Comparison of ENCODE assay signal across 12 cellular contexts in genomic region chr2:82790277-82791021, GRCh38.
DNase-seq lines count a peak whose midpoint lies in the region; ATAC-seq and TF ChIP-seq lines count a peak whose summit lies in the region.
"Had no signal": no experiment of that assay in that cellular context is flagged by ENCODE, and none has a peak within 500 bp of the region (broad histone marks: within the 10 kb centered on the region; RNA-seq: fewer than 3 reads in every experiment).

No MANE protein-coding gene starts in this region.

- no peak overlapping the region for H3K9ac ChIP-seq in IMR-90 (ENCODE audit: low read depth, low read length)

- H3K4ac ChIP-seq in IMR-90 (ENCODE audit: low read depth, low read length): no peak overlapping the region

- no peak overlapping the region for H4K5ac ChIP-seq in IMR-90 (ENCODE audit: low read depth, low read length)

- peak; percentile 64 for ATAC-seq in IMR-90 (ENCODE audit: low read depth)
- no peak for ATAC-seq in mucosa of descending colon
- no peak for ATAC-seq in HG03378 (IDR thresholded peaks at IDR 0.05; ENCODE audit: unreplicated experiment)
- ATAC-seq in HG02973 (IDR thresholded peaks at IDR 0.05; ENCODE audit: unreplicated experiment): no peak
- ATAC-seq: naive thymus-derived CD4-positive, alpha-beta T cell had no signal

- no peaks in the 10 kb centered on the region for H3K27me3 Mint-ChIP-seq in Caco-2 (ENCODE audit: insufficient read depth, unreplicated experiment)
- no peaks in the 10 kb centered on the region for H3K27me3 Mint-ChIP-seq in activated T-helper 1 cell treated with anti-CD3 and anti-CD28 coated beads, Interleukin-12 subunit alpha, Interleukin-12 subunit beta, Interleukin-2, Interleukin-4 antibody, amounts not matched to agents 30 ng/mL and 10 ng/mL and 1 ng/mL, durations not matched to agents 14 hours and 24 hours and 36 hours (ENCODE audit: insufficient read depth)
- H3K27me3 Mint-ChIP-seq: naive thymus-derived CD4-positive, alpha-beta T cell had no signal

- H4K8ac ChIP-seq in IMR-90 (ENCODE audit: low read depth in 2 of 2, low read length in 2 of 2): no peak overlapping the region

- TF ChIP-seq CTCF in Caco-2 (IDR thresholded peaks at IDR 0.05; ENCODE audit: insufficient read depth in 1 of 2, low read depth in 1 of 2, low read length in 1 of 2, severe bottlenecking in 1 of 2, unreplicated experiment in 1 of 2) (no peak), IMR-90 (conservative IDR thresholded peaks at IDR 0.05; ENCODE audit: low read depth, low read length) (no peak), mucosa of descending colon (IDR thresholded peaks at IDR 0.05) (no peak)

- no peak overlapping the region for H2BK15ac ChIP-seq in IMR-90 (ENCODE audit: low read depth, low read length)

- H2AK9ac ChIP-seq in IMR-90 (replicated peaks; ENCODE audit: low read depth, low read length, poor library complexity): no peak overlapping the region

- no peak overlapping the region; the same call in 1 of the 2 replicates for H3K23ac ChIP-seq in IMR-90 (ENCODE audit: low read depth, low read length)

- H3K4me2 ChIP-seq in IMR-90 (ENCODE audit: low read depth, low read length): no peak overlapping the region; the same call in 1 of the 2 replicates

- H2BK120ac ChIP-seq in IMR-90 (ENCODE audit: low read depth, low read length): no peak overlapping the region

- H4K91ac ChIP-seq in IMR-90 (ENCODE audit: insufficient read depth, low read depth, low read length): no peak overlapping the region

- DNase-seq in Caco-2: peak in 1 of 2 experiments; percentile 2
- DNase-seq in IMR-90: peak; percentile 11
- peak; percentile 48 for DNase-seq in dedifferentiated amniotic fluid mesenchymal stem cell (ENCODE audit: extremely low spot score)
- DNase-seq in mucosa of descending colon: peak in 2 of 3 donors; percentile 11 to 12
- no peak for DNase-seq in superior temporal gyrus (ENCODE audit: extremely low spot score)
- no peak for DNase-seq in activated T-helper 1 cell treated with anti-CD3 and anti-CD28 coated beads, Interleukin-12 subunit alpha, Interleukin-12 subunit beta, Interleukin-2, Interleukin-4 antibody, amounts not matched to agents 30 ng/mL and 10 ng/mL and 1 ng/mL, durations not matched to agents 14 hours and 24 hours and 36 hours (ENCODE audit: low spot score)
- DNase-seq: head of caudate nucleus; naive thymus-derived CD4-positive, alpha-beta T cell; NCI-H1436; stimulated activated CD4-positive, alpha-beta T cell treated with anti-CD3 and anti-CD28 coated beads, Interleukin-1b, Interleukin-23, amount 100 ng/mL, for 48 hours had no signal

- H3K9me3 ChIP-seq in Caco-2 (no peaks in the 10 kb centered on the region), IMR-90 (ENCODE audit: control insufficient read depth, insufficient read depth, low read length) (no peaks in the 10 kb centered on the region), mucosa of descending colon (no peaks in the 10 kb centered on the region)

- no peaks in the 10 kb centered on the region for H3K4me1 Mint-ChIP-seq in Caco-2 (ENCODE audit: low read depth, unreplicated experiment)
- no peaks in the 10 kb centered on the region for H3K4me1 Mint-ChIP-seq in activated T-helper 1 cell treated with anti-CD3 and anti-CD28 coated beads, Interleukin-12 subunit alpha, Interleukin-12 subunit beta, Interleukin-2, Interleukin-4 antibody, amounts not matched to agents 30 ng/mL and 10 ng/mL and 1 ng/mL, durations not matched to agents 14 hours and 24 hours and 36 hours (ENCODE audit: low read depth)
- H3K4me1 Mint-ChIP-seq: naive thymus-derived CD4-positive, alpha-beta T cell had no signal

- H3K27ac ChIP-seq in IMR-90 (ENCODE audit: insufficient read depth, low read length): no peak overlapping the region

- no peaks in the 10 kb centered on the region for H3K36me3 Mint-ChIP-seq in Caco-2 (ENCODE audit: insufficient read depth, unreplicated experiment)
- H3K36me3 Mint-ChIP-seq in activated T-helper 1 cell treated with anti-CD3 and anti-CD28 coated beads, Interleukin-12 subunit alpha, Interleukin-12 subunit beta, Interleukin-2, Interleukin-4 antibody, amounts not matched to agents 30 ng/mL and 10 ng/mL and 1 ng/mL, durations not matched to agents 14 hours and 24 hours and 36 hours (ENCODE audit: low read depth): no peaks in the 10 kb centered on the region
- H3K36me3 Mint-ChIP-seq: naive thymus-derived CD4-positive, alpha-beta T cell had no signal

- no peak overlapping the region for H2AK5ac ChIP-seq in IMR-90 (ENCODE audit: low read depth, low read length)

- H2BK20ac ChIP-seq in IMR-90 (ENCODE audit: low read depth, low read length): no peak overlapping the region

- no peak overlapping the region for H3K14ac ChIP-seq in IMR-90 (replicated peaks; ENCODE audit: low read depth, low read length)

- peak overlapping the region; percentile 37 for H3K4me3 Mint-ChIP-seq in Caco-2 (ENCODE audit: unreplicated experiment)
- no peak overlapping the region for H3K4me3 Mint-ChIP-seq in activated T-helper 1 cell treated with anti-CD3 and anti-CD28 coated beads, Interleukin-12 subunit alpha, Interleukin-12 subunit beta, Interleukin-2, Interleukin-4 antibody, amounts not matched to agents 30 ng/mL and 10 ng/mL and 1 ng/mL, durations not matched to agents 14 hours and 24 hours and 36 hours
- H3K4me3 Mint-ChIP-seq: naive thymus-derived CD4-positive, alpha-beta T cell had no signal

- H3K79me1 ChIP-seq in IMR-90 (ENCODE audit: low read depth in 1 of 2, low read length in 2 of 2): no peaks in the 10 kb centered on the region

- no peak for TF ChIP-seq POLR2A in IMR-90 (IDR thresholded peaks at IDR 0.05; ENCODE audit: low read depth, low read length)

- TF ChIP-seq RAD21 in IMR-90 (IDR thresholded peaks at IDR 0.05; ENCODE audit: low read length): no peak

- CTCF ChIA-PET in Caco-2 (lab: Charles Lee): no interaction called here
- CTCF ChIA-PET in IMR-90 (lab: Yijun Ruan, JAX): no interaction called here

- 10% methylated on average over 2 of the region's 16 CpGs; no CpG with 5 or more reads in 1 of the 2 experiments for WGBS in IMR-90 (ENCODE audit: extremely low coverage in 2 of 2, insufficient read length in 1 of 2), 2 experiments

- H2AFZ ChIP-seq in IMR-90 (replicated peaks; ENCODE audit: low read length, poor library complexity): peak overlapping the region; percentile 51

- no peak overlapping the region for H2BK5ac ChIP-seq in IMR-90 (ENCODE audit: low read depth, low read length, poor library complexity, severe bottlenecking)

- H3K4me1 ChIP-seq in Caco-2 (no peaks in the 10 kb centered on the region), IMR-90 (ENCODE audit: control insufficient read depth, insufficient read depth, low read length) (no peaks in the 10 kb centered on the region), mucosa of descending colon (ENCODE audit: low read depth) (no peaks in the 10 kb centered on the region)

- POLR2A ChIA-PET in Caco-2 (lab: Charles Lee): no interaction called here
- POLR2A ChIA-PET in IMR-90 (lab: Charles Lee; ENCODE audit: unreplicated experiment): no interaction called here

- H4K20me1 ChIP-seq in IMR-90 (ENCODE audit: insufficient read depth, low read length): no peaks in the 10 kb centered on the region

- no peaks in the 10 kb centered on the region for H3K27me3 ChIP-seq in Caco-2 (replicated peaks; ENCODE audit: control insufficient read depth, insufficient read depth, low read length)
- H3K27me3 ChIP-seq in IMR-90 (ENCODE audit: control insufficient read depth, insufficient read depth, low read length): no peaks in the 10 kb centered on the region

- dilution Hi-C loops in IMR-90 (cut with HindIII; ENCODE audit: low sequenced_read_pairs, unreplicated experiment): no loop called here

- no peaks in the 10 kb centered on the region for H3K9me3 Mint-ChIP-seq in Caco-2 (ENCODE audit: unreplicated experiment)
- H3K9me3 Mint-ChIP-seq in activated T-helper 1 cell treated with anti-CD3 and anti-CD28 coated beads, Interleukin-12 subunit alpha, Interleukin-12 subunit beta, Interleukin-2, Interleukin-4 antibody, amounts not matched to agents 30 ng/mL and 10 ng/mL and 1 ng/mL, durations not matched to agents 14 hours and 24 hours and 36 hours: no peaks in the 10 kb centered on the region

- BruUV-seq in Caco-2 (replicated peaks; lab: Mats Ljungman, UMichigan) (no TSS peak), IMR-90 (replicated peaks; lab: Mats Ljungman, UMichigan) (no TSS peak)

- H3K18ac ChIP-seq in IMR-90 (ENCODE audit: low read depth, low read length): no peak overlapping the region

- H3K9me1 ChIP-seq in IMR-90 (ENCODE audit: insufficient read depth, low read length): no peaks in the 10 kb centered on the region

- intact Hi-C loops in Caco-2 (cut with micrococcal nuclease; ENCODE audit: unreplicated experiment): no loop called here
- intact Hi-C loops in IMR-90 (cut with micrococcal nuclease): no loop called here
- intact Hi-C loops in mucosa of descending colon (cut with DNase I, micrococcal nuclease): no loop called here
- intact Hi-C loops in activated T-helper 1 cell treated with anti-CD3 and anti-CD28 coated beads, Interleukin-12 subunit alpha, Interleukin-12 subunit beta, Interleukin-2, Interleukin-4 antibody, amounts not matched to agents 30 ng/mL and 10 ng/mL and 1 ng/mL, durations not matched to agents 14 hours and 24 hours and 36 hours (cut with micrococcal nuclease): no loop called here

- H3K36me3 ChIP-seq in Caco-2 (ENCODE audit: control insufficient read depth, insufficient read depth, low read length) (no peaks in the 10 kb centered on the region), IMR-90 (ENCODE audit: control insufficient read depth, insufficient read depth, low read length) (no peaks in the 10 kb centered on the region), mucosa of descending colon (ENCODE audit: low read depth) (no peaks in the 10 kb centered on the region)

- in situ Hi-C loops in IMR-90 (cut with MboI; ENCODE audit: low sequenced_read_pairs): no loop called here

- H3K27ac Mint-ChIP-seq in Caco-2 (ENCODE audit: unreplicated experiment): no peak overlapping the region
- H3K27ac Mint-ChIP-seq in activated T-helper 1 cell treated with anti-CD3 and anti-CD28 coated beads, Interleukin-12 subunit alpha, Interleukin-12 subunit beta, Interleukin-2, Interleukin-4 antibody, amounts not matched to agents 30 ng/mL and 10 ng/mL and 1 ng/mL, durations not matched to agents 14 hours and 24 hours and 36 hours: no peak overlapping the region
- H3K27ac Mint-ChIP-seq: naive thymus-derived CD4-positive, alpha-beta T cell had no signal

- H3K4me3 ChIP-seq in Caco-2 (ENCODE audit: low read depth, low read length) (no peak overlapping the region), IMR-90 (ENCODE audit: insufficient read depth, low read depth, low read length) (no peak overlapping the region), mucosa of descending colon (no peak overlapping the region)

- H3K56ac ChIP-seq in IMR-90 (ENCODE audit: extremely low read depth, insufficient read depth, low read length): no peak overlapping the region

TF ChIP-seq in IMR-90, 13 proteins besides CTCF, POLR2A, EP300 and RAD21 (continues in another document):
- no peak for TF ChIP-seq RCOR1 (IDR thresholded peaks at IDR 0.05; ENCODE audit: insufficient replicate concordance, low read length)

Comparison
In these comparisons a context has a peak if more than half of its experiments do, and no peak if none do; other contexts are left out.
1. DNase-seq: peak in IMR-90 (single experiment), dedifferentiated amniotic fluid mesenchymal stem cell (single experiment) and mucosa of descending colon (2 of 3); none in superior temporal gyrus (single experiment) and activated T-helper 1 cell treated with anti-CD3 and anti-CD28 coated beads, Interleukin-12 subunit alpha, Interleukin-12 subunit beta, Interleukin-2, Interleukin-4 antibody, amounts not matched to agents 30 ng/mL and 10 ng/mL and 1 ng/mL, durations not matched to agents 14 hours and 24 hours and 36 hours (single experiment).